ENCODE assay signal across 21 cellular contexts in genomic region chr20:40658509-40658908, GRCh38. TPM values are rescaled to one million over a fixed set of nuclear protein-coding genes. Genes with fewer than 3 reads are reported as not detected.
DNase-seq lines count a peak whose midpoint lies in the region; ATAC-seq, FAIRE-seq and TF ChIP-seq lines count a peak whose summit lies in the region.
"Had no signal": no experiment of that assay in that cellular context is flagged by ENCODE, and none has a peak within 500 bp of the region (broad histone marks: within the 10 kb centered on the region; RNA-seq: fewer than 3 reads in every experiment).

No MANE protein-coding gene starts in this region.

- peak; percentile 46 to 58 for TF ChIP-seq RAD21 in liver (IDR thresholded peaks at IDR 0.05)
- TF ChIP-seq RAD21 in HepG2 (CRISPR knock-in tag; IDR thresholded peaks at IDR 0.05): no peak

- H2AFZ ChIP-seq in HepG2 (ENCODE audit: low read length): no peak overlapping the region
- H2AFZ ChIP-seq: GM23338 had no signal

- TF ChIP-seq POLR2A in HepG2 (IDR thresholded peaks at IDR 0.05; ENCODE audit: insufficient read depth in 1 of 2, low read depth in 2 of 2, low read length in 2 of 2) (no peak), right lobe of liver (IDR thresholded peaks at IDR 0.05) (no peak), thyroid gland (IDR thresholded peaks at IDR 0.05) (no peak)

- no TSS peak for BruUV-seq in HepG2 (replicated peaks; lab: Mats Ljungman, UMichigan)

- CTCF ChIA-PET in HepG2 (lab: Yijun Ruan, JAX; ENCODE audit: low intra/inter-chr PET ratio, low total read pairs): no interaction called here

- no peak for FAIRE-seq in HepG2 (lab: Jason Lieb, UNC)
- FAIRE-seq: A204.1, G401.6, GM12892, H54 had no signal

- H3K27me3 ChIP-seq in liver (ENCODE audit: control insufficient read depth in 4 of 4, insufficient read depth in 4 of 4, low read length in 3 of 4) (no peaks in the 10 kb centered on the region), HepG2 (ENCODE audit: control insufficient read depth in 1 of 2, insufficient read depth in 2 of 2, low read length in 2 of 2) (no peaks in the 10 kb centered on the region), right lobe of liver (no peaks in the 10 kb centered on the region), thyroid gland (no peaks in the 10 kb centered on the region), lower lobe of right lung (ENCODE audit: low read depth) (no peaks in the 10 kb centered on the region)
- H3K27me3 ChIP-seq: BLaER1 had no signal

- TF ChIP-seq CTCF in liver (IDR thresholded peaks at IDR 0.05; ENCODE audit: low read depth, low read length, missing input control) (no peak), HepG2 (CRISPR knock-in tag; IDR thresholded peaks at IDR 0.05) (no peak), right lobe of liver (IDR thresholded peaks at IDR 0.05) (no peak), thyroid gland (IDR thresholded peaks at IDR 0.05) (no peak), lower lobe of right lung (IDR thresholded peaks at IDR 0.05) (no peak)

- no peaks in the 10 kb centered on the region for H4K20me1 ChIP-seq in HepG2 (ENCODE audit: insufficient read depth, low read length)
- H4K20me1 ChIP-seq: BLaER1 had no signal

- in situ Hi-C loops in HepG2 (cut with HindIII; ENCODE audit: extremely low pct_ligation_motif_present, low pct_unique_long_range_greater_than_20kb): no loop called here

- H3K4me1 ChIP-seq in liver (ENCODE audit: control insufficient read depth in 4 of 4, insufficient read depth in 4 of 4, low read length in 3 of 4): peaks cover 3 to 54% (median 34%) of the 10 kb centered on the region in 4 donors
- peaks cover 13% of the 10 kb centered on the region; the same call in 1 of the 2 replicates for H3K4me1 ChIP-seq in HepG2 (ENCODE audit: insufficient read depth, low read length)
- H3K4me1 ChIP-seq in right lobe of liver: peaks cover 0 to 36% (median 18%) of the 10 kb centered on the region in 4 donors
- peaks cover 7 to 25% of the 10 kb centered on the region in 2 donors for H3K4me1 ChIP-seq in thyroid gland
- no peaks in the 10 kb centered on the region for H3K4me1 ChIP-seq in lower lobe of right lung
- H3K4me1 ChIP-seq: BLaER1, HAP-1 had no signal

- H3K4me2 ChIP-seq in HepG2 (ENCODE audit: low read depth, low read length): no peak overlapping the region
- H3K4me2 ChIP-seq: BLaER1, GM23338 had no signal

- H3K9ac ChIP-seq in liver (ENCODE audit: low read depth in 1 of 2, low read length in 2 of 2): no peak overlapping the region
- H3K9ac ChIP-seq in HepG2 (ENCODE audit: insufficient read depth, low read depth, low read length): no peak overlapping the region
- H3K9ac ChIP-seq: BLaER1 had no signal

- TF ChIP-seq EP300 in HepG2 (IDR thresholded peaks at IDR 0.05; ENCODE audit: low read depth in 2 of 2, low read length in 2 of 2): no peak
- no peak for TF ChIP-seq EP300 in HepG2 (CRISPR knock-in tag; IDR thresholded peaks at IDR 0.05; ENCODE audit: borderline replicate concordance)

- no peaks in the 10 kb centered on the region for H3K79me2 ChIP-seq in HepG2 (ENCODE audit: insufficient read depth, low read length)

- H3K27ac ChIP-seq in liver (ENCODE audit: low read depth in 1 of 2, low read length in 2 of 2): peak overlapping the region; percentile 79 to 80
- no peak overlapping the region for H3K27ac ChIP-seq in HepG2 (ENCODE audit: extremely low read length, insufficient read depth, low read length)
- peak overlapping the region in 2 of 3 donors; percentile 42 to 72 for H3K27ac ChIP-seq in right lobe of liver
- H3K27ac ChIP-seq in thyroid gland: no peak overlapping the region
- H3K27ac ChIP-seq in lower lobe of right lung: no peak overlapping the region
- H3K27ac ChIP-seq: 22Rv1, BLaER1, C4-2B had no signal

- DNase-seq in HepG2 (ENCODE audit: low spot score) (no peak), right lobe of liver (peak; percentile 77 to 94 (median 94)), thyroid gland (peak; percentile 51 to 53), lower lobe of right lung (no peak)
- DNase-seq: Caco-2; CD4-positive, CD25-positive, alpha-beta regulatory T cell; CD8-positive, alpha-beta T cell; DMS153; DND-41; HFFc6 had no signal

- H3K4me3 ChIP-seq in liver (ENCODE audit: low read depth in 1 of 3, low read length in 3 of 3) (no peak overlapping the region), HepG2 (replicated peaks in 1 of 3; ENCODE audit: insufficient read depth in 1 of 3, low read depth in 2 of 3, low read length in 3 of 3) (no peak overlapping the region), right lobe of liver (no peak overlapping the region), thyroid gland (replicated peaks in 1 of 3) (no peak overlapping the region), lower lobe of right lung (no peak overlapping the region)
- H3K4me3 ChIP-seq: BLaER1, GM23338, HAP-1 had no signal

- POLR2A ChIA-PET in HepG2 (lab: Yijun Ruan, JAX): no interaction called here

- WGBS in liver: 56% methylated on average over 3 of the region's 3 CpGs
- WGBS in HepG2 (ENCODE audit: low lambda C conversion rate): 67% methylated on average over 3 of the region's 3 CpGs
- WGBS in right lobe of liver (ENCODE audit: insufficient coverage, low coverage, low lambda C conversion rate, missing lambda C conversion rate): 0% methylated on average over 1 of the region's 3 CpGs
- 89 to 100% methylated on average over 2 to 3 of the region's 3 CpGs for WGBS in thyroid gland, 2 donors

- ATAC-seq in HepG2: no peak
- ATAC-seq in right lobe of liver: peak; percentile 88 to 92 (median 90)
- ATAC-seq in esophagus mucosa: no peak
- ATAC-seq in lower lobe of right lung: no peak
- ATAC-seq: CD8-positive, alpha-beta T cell; GM23338 had no signal

- H3K36me3 ChIP-seq in liver (ENCODE audit: control insufficient read depth in 4 of 4, insufficient read depth in 3 of 4, low read depth in 1 of 4, low read length in 3 of 4) (no peaks in the 10 kb centered on the region), HepG2 (replicated peaks in 1 of 2; ENCODE audit: control insufficient read depth in 1 of 2, insufficient read depth in 2 of 2, low read length in 2 of 2) (no peaks in the 10 kb centered on the region), right lobe of liver (no peaks in the 10 kb centered on the region), thyroid gland (no peaks in the 10 kb centered on the region), lower lobe of right lung (no peaks in the 10 kb centered on the region)
- H3K36me3 ChIP-seq: BLaER1, HAP-1 had no signal

- intact Hi-C loops in HepG2 (cut with micrococcal nuclease; ENCODE audit: unreplicated experiment): no loop called here
- intact Hi-C loops in right lobe of liver (cut with DNase I): no loop called here
- intact Hi-C loops in thyroid gland (cut with DNase I): no loop called here
- intact Hi-C loops in lower lobe of right lung (cut with DNase I): no loop called here

- no peaks in the 10 kb centered on the region for H3K9me3 ChIP-seq in liver (ENCODE audit: control insufficient read depth in 4 of 4, low read length in 3 of 4)
- no peaks in the 10 kb centered on the region for H3K9me3 ChIP-seq in HepG2 (ENCODE audit: low read length)
- H3K9me3 ChIP-seq in right lobe of liver: no peaks in the 10 kb centered on the region
- H3K9me3 ChIP-seq in thyroid gland: no peaks in the 10 kb centered on the region
- no peaks in the 10 kb centered on the region for H3K9me3 ChIP-seq in lower lobe of right lung
- H3K9me3 ChIP-seq: BLaER1, Caco-2, HAP-1 had no signal

TF ChIP-seq in liver, 16 proteins besides CTCF, POLR2A, EP300 and RAD21 (continues in another document):
- TF ChIP-seq GABPA (IDR thresholded peaks at IDR 0.05 in 1 of 2, conservative IDR thresholded peaks at IDR 0.05 in 1 of 2) (no peak), SP1 (IDR thresholded peaks at IDR 0.05) (peak; percentile 75), EGR1 (IDR thresholded peaks at IDR 0.05; ENCODE audit: low read depth in 2 of 2) (peak in 1 of 2 donors; percentile 70), FOXA2 (IDR thresholded peaks at IDR 0.05) (peak; percentile 96), NR2F2 (IDR thresholded peaks at IDR 0.05) (no peak)

TF ChIP-seq in HepG2, 621 proteins besides CTCF, POLR2A, EP300 and RAD21 (continues in another document):
- TF ChIP-seq ZNF776 (CRISPR knock-in tag; IDR thresholded peaks at IDR 0.05): no peak

RNA-seq across cellular contexts. Expression of gene MAFB, which starts 30.5 kb away (rescaled TPM):
- total RNA-seq in liver: 10 to 100 TPM in 1 of 2 donors, 1 to 10 TPM in 1; 9.7 to 12.4 TPM
- polyA plus RNA-seq in liver: 10 to 100 TPM; 10.4 to 12.9 TPM
- total RNA-seq in HepG2 (2016; rRNA removed; fragmentation: Illumina TruSeq; extraction: Trizol): 0.11 and 0.18 TPM in 2 replicates
- not detected in 2 replicates for total RNA-seq in HepG2 (2016; cell fraction: cytosol; rRNA removed; fragmentation: Illumina TruSeq; extraction: Trizol; ENCODE audit: low read depth)
- 0.06 and 0.27 TPM in 2 replicates for total RNA-seq in HepG2 (2016; cell fraction: insoluble cytoplasmic fraction; rRNA removed; fragmentation: Illumina TruSeq; extraction: Trizol)
- 0.03 and 0.09 TPM in 2 replicates for total RNA-seq in HepG2 (2016; cell fraction: membrane; rRNA removed; fragmentation: Illumina TruSeq; extraction: Trizol)
- total RNA-seq in HepG2 (2016; cell fraction: nucleus; rRNA removed; fragmentation: Illumina TruSeq; extraction: Trizol): 0.13 and 0.25 TPM in 2 replicates
- polyA plus RNA-seq in HepG2 (2011; rRNA removed): 0.08 and 0.14 TPM in 2 replicates
- polyA plus RNA-seq in HepG2 (2011; cell fraction: cytosol; rRNA removed): 0.04 and 0.10 TPM in 2 replicates
- polyA plus RNA-seq in HepG2 (2011; cell fraction: nucleus; rRNA removed): 0.14 and 0.24 TPM in 2 replicates
- 0.11 and 0.28 TPM in 2 replicates for polyA plus RNA-seq in HepG2 (2012)
- polyA plus RNA-seq in HepG2 (2016; cell fraction: cytosol; fragmentation: Illumina TruSeq; extraction: Trizol; ENCODE audit: low read depth): not detected in 2 replicates
- 0.26 and 0.32 TPM in 2 replicates for polyA plus RNA-seq in HepG2 (2016; cell fraction: insoluble cytoplasmic fraction; fragmentation: Illumina TruSeq; extraction: Trizol; ENCODE audit: low read depth)
- polyA plus RNA-seq in HepG2 (2016; cell fraction: membrane; fragmentation: Illumina TruSeq; extraction: Trizol; ENCODE audit: low read depth): 0.05 and 0.07 TPM in 2 replicates
- polyA plus RNA-seq in HepG2 (2016; cell fraction: nucleus; fragmentation: Illumina TruSeq; extraction: Trizol; ENCODE audit: insufficient read depth, low read depth): 0.39 and 0.52 TPM in 2 replicates
- 0.06 and 0.98 TPM in 2 replicates for polyA minus RNA-seq in HepG2 (2011; rRNA and poly(A)+ RNA removed; ENCODE audit: low replicate concordance)
- 0.18 and 0.20 TPM in 2 replicates for polyA minus RNA-seq in HepG2 (2011; cell fraction: cytosol; rRNA and poly(A)+ RNA removed)
- polyA minus RNA-seq in HepG2 (2011; cell fraction: nucleus; rRNA and poly(A)+ RNA removed): 0.12 and 0.13 TPM in 2 replicates
- 10 to 100 TPM; 16.6 to 32.3 (median 22.5) TPM for total RNA-seq in right lobe of liver
- 10 to 100 TPM; 34.4 to 46.1 (median 43.5) TPM for total RNA-seq in thyroid gland
- 55.9 TPM for total RNA-seq in esophagus mucosa
- total RNA-seq in lower lobe of right lung: 63.3 TPM
- total RNA-seq: CD4-positive, CD25-positive, alpha-beta regulatory T cell had no signal

Comparison
In these comparisons a context has a peak if more than half of its experiments do, and no peak if none do; other contexts are left out.
1. H3K27ac ChIP-seq: peak in liver (2 of 2) and right lobe of liver (2 of 3); none in HepG2 (single experiment), thyroid gland (0 of 3) and lower lobe of right lung (single experiment).
2. ATAC-seq: peak in right lobe of liver (4 of 4); none in HepG2 (single experiment), esophagus mucosa (single experiment) and lower lobe of right lung (0 of 2).
3. DNase-seq: peak in right lobe of liver (3 of 3) and thyroid gland (2 of 2); none in HepG2 (single experiment) and lower lobe of right lung (single experiment).
4. RNA of gene MAFB, which starts 30.5 kb away (total RNA-seq): 63.3 TPM in lower lobe of right lung (single experiment), 55.9 TPM in esophagus mucosa (single experiment), 34.4 to 46.1 TPM in thyroid gland, 16.6 to 32.3 TPM in right lobe of liver and 9.7 to 12.4 TPM in liver; 0.03 to 0.27 TPM in HepG2; every median in the first group is over 4 times any median in the second.